16 cellular contexts compared by ENCODE assay signal in genomic region chr17:78276098-78276497, GRCh38. TPM values are rescaled to one million over a fixed set of nuclear protein-coding genes. Genes with fewer than 3 reads are reported as not detected.
DNase-seq lines count a peak whose midpoint lies in the region; ATAC-seq, FAIRE-seq and TF ChIP-seq lines count a peak whose summit lies in the region.
"Had no signal": no experiment of that assay in that cellular context is flagged by ENCODE, and none has a peak within 500 bp of the region (broad histone marks: within the 10 kb centered on the region; RNA-seq: fewer than 3 reads in every experiment).

No MANE protein-coding gene starts in this region.

- H3K9me3 Mint-ChIP-seq in activated T-helper 1 cell treated with anti-CD3 and anti-CD28 coated beads, Interleukin-12 subunit alpha, Interleukin-12 subunit beta, Interleukin-2, Interleukin-4 antibody, amounts not matched to agents 30 ng/mL and 10 ng/mL and 1 ng/mL, durations not matched to agents 14 hours and 24 hours and 36 hours = peaks cover 5% of the 10 kb centered on the region

- peak; percentile 82 for DNase-seq in GM12865 (ENCODE audit: low read depth)
- DNase-seq in GM19240 (ENCODE audit: insufficient read length, low spot score) = peak; percentile 59
- no peak for DNase-seq in activated T-helper 1 cell treated with anti-CD3 and anti-CD28 coated beads, Interleukin-12 subunit alpha, Interleukin-12 subunit beta, Interleukin-2, Interleukin-4 antibody, amounts not matched to agents 30 ng/mL and 10 ng/mL and 1 ng/mL, durations not matched to agents 14 hours and 24 hours and 36 hours (ENCODE audit: low spot score)
- no peak for DNase-seq in psoas muscle
- DNase-seq in kidney = no peak
- DNase-seq in stimulated activated CD4-positive, alpha-beta T cell treated with anti-CD3 and anti-CD28 coated beads, Interleukin-4, amount 100 ng/mL, for 4 hours = no peak
- DNase-seq: NCI-H187, NCI-H748 treated with DMSO at 0.1 percent for 48 hours, nucleus accumbens, SIG-M5 had no signal

- peaks cover 0 to 4% (median 0%) of the 10 kb centered on the region in 3 donors for H3K27me3 ChIP-seq in psoas muscle (ENCODE audit: insufficient read depth in 3 of 3, low read length in 2 of 3)

- ATAC-seq in HG03045 (IDR thresholded peaks at IDR 0.05; ENCODE audit: unreplicated experiment) (peak; percentile 35), psoas muscle (no peak)

- H3K4me3 Mint-ChIP-seq in activated T-helper 1 cell treated with anti-CD3 and anti-CD28 coated beads, Interleukin-12 subunit alpha, Interleukin-12 subunit beta, Interleukin-2, Interleukin-4 antibody, amounts not matched to agents 30 ng/mL and 10 ng/mL and 1 ng/mL, durations not matched to agents 14 hours and 24 hours and 36 hours = no peak overlapping the region

- H3K27ac ChIP-seq in psoas muscle (no peak overlapping the region), kidney (ENCODE audit: low read depth in 2 of 2, low read length in 2 of 2) (no peak overlapping the region)
- H3K27ac ChIP-seq: skin epidermis had no signal

- intact Hi-C loops in activated T-helper 1 cell treated with anti-CD3 and anti-CD28 coated beads, Interleukin-12 subunit alpha, Interleukin-12 subunit beta, Interleukin-2, Interleukin-4 antibody, amounts not matched to agents 30 ng/mL and 10 ng/mL and 1 ng/mL, durations not matched to agents 14 hours and 24 hours and 36 hours (cut with micrococcal nuclease) = no loop called here
- intact Hi-C loops in psoas muscle (cut with DNase I) (no loop called here), kidney (cut with DNase I) (no loop called here)

- no peaks in the 10 kb centered on the region for H3K36me3 ChIP-seq in psoas muscle (ENCODE audit: insufficient read depth in 1 of 2, low read depth in 1 of 2)
- no peaks in the 10 kb centered on the region for H3K36me3 ChIP-seq in kidney (ENCODE audit: control insufficient read depth in 1 of 2, insufficient read depth in 2 of 2, low read length in 2 of 2)
- H3K36me3 ChIP-seq: HAP-1 had no signal

- no peak overlapping the region for H3K9ac ChIP-seq in kidney (ENCODE audit: low read length in 2 of 2)

- peaks cover 10% of the 10 kb centered on the region for H3K4me1 ChIP-seq in psoas muscle
- peaks cover 0 to 4% of the 10 kb centered on the region in 2 donors for H3K4me1 ChIP-seq in kidney (ENCODE audit: control insufficient read depth in 1 of 2, insufficient read depth in 1 of 2, low read depth in 1 of 2, low read length in 2 of 2)
- H3K4me1 ChIP-seq: HAP-1 had no signal

- H3K4me3 ChIP-seq in GM12865 (ENCODE audit: low read depth, low read length) (no peak overlapping the region), psoas muscle (no peak overlapping the region), kidney (ENCODE audit: low read length in 2 of 2) (no peak overlapping the region)
- H3K4me3 ChIP-seq: HAP-1, lung, skin epidermis had no signal

- peaks cover 3% of the 10 kb centered on the region for H3K27me3 Mint-ChIP-seq in activated T-helper 1 cell treated with anti-CD3 and anti-CD28 coated beads, Interleukin-12 subunit alpha, Interleukin-12 subunit beta, Interleukin-2, Interleukin-4 antibody, amounts not matched to agents 30 ng/mL and 10 ng/mL and 1 ng/mL, durations not matched to agents 14 hours and 24 hours and 36 hours (ENCODE audit: insufficient read depth)

- no peak for TF ChIP-seq CTCF in GM12865 (IDR thresholded peaks at IDR 0.05; ENCODE audit: insufficient read depth, low read depth, low read length, missing control alignments)
- no peak for TF ChIP-seq CTCF in psoas muscle (IDR thresholded peaks at IDR 0.05)
- TF ChIP-seq CTCF in kidney (IDR thresholded peaks at IDR 0.05; ENCODE audit: borderline replicate concordance, extremely low read depth, insufficient read depth) = no peak

- peaks cover 3% of the 10 kb centered on the region for H3K36me3 Mint-ChIP-seq in activated T-helper 1 cell treated with anti-CD3 and anti-CD28 coated beads, Interleukin-12 subunit alpha, Interleukin-12 subunit beta, Interleukin-2, Interleukin-4 antibody, amounts not matched to agents 30 ng/mL and 10 ng/mL and 1 ng/mL, durations not matched to agents 14 hours and 24 hours and 36 hours (ENCODE audit: low read depth)

- no peak for FAIRE-seq in kidney (lab: Jason Lieb, UNC)
- FAIRE-seq: TTC549 had no signal

- H3K27ac Mint-ChIP-seq in activated T-helper 1 cell treated with anti-CD3 and anti-CD28 coated beads, Interleukin-12 subunit alpha, Interleukin-12 subunit beta, Interleukin-2, Interleukin-4 antibody, amounts not matched to agents 30 ng/mL and 10 ng/mL and 1 ng/mL, durations not matched to agents 14 hours and 24 hours and 36 hours = peak overlapping the region; percentile 63

- H3K4me1 Mint-ChIP-seq in activated T-helper 1 cell treated with anti-CD3 and anti-CD28 coated beads, Interleukin-12 subunit alpha, Interleukin-12 subunit beta, Interleukin-2, Interleukin-4 antibody, amounts not matched to agents 30 ng/mL and 10 ng/mL and 1 ng/mL, durations not matched to agents 14 hours and 24 hours and 36 hours (ENCODE audit: low read depth) = peaks cover 44% of the 10 kb centered on the region

- WGBS in psoas muscle, 3 donors = 90 to 97% (median 92%) methylated on average over 7 of the region's 7 CpGs

- H3K9me3 ChIP-seq in psoas muscle (no peaks in the 10 kb centered on the region), kidney (ENCODE audit: control insufficient read depth in 1 of 2, low read length in 2 of 2) (no peaks in the 10 kb centered on the region)
- H3K9me3 ChIP-seq: HAP-1 had no signal

RNA-seq across cellular contexts. Expression of gene TMEM235, which starts 44.7 kb away (rescaled TPM):
- total RNA-seq in activated T-helper 1 cell treated with anti-CD3 and anti-CD28 coated beads, Interleukin-12 subunit alpha, Interleukin-12 subunit beta, Interleukin-2, Interleukin-4 antibody, amounts not matched to agents 30 ng/mL and 10 ng/mL and 1 ng/mL, durations not matched to agents 14 hours and 24 hours and 36 hours = not detected in 2 replicates
- total RNA-seq in psoas muscle (not detected), kidney (not detected)
- polyA plus RNA-seq in psoas muscle (not detected), kidney (ENCODE audit: insufficient read depth, low read depth, low replicate concordance) (not detected)
- total RNA-seq: subcutaneous adipose tissue had no signal

Comparison
In these comparisons a context has a peak if more than half of its experiments do, and no peak if none do; other contexts are left out.
1. DNase-seq: peak in GM12865 (single experiment) and GM19240 (single experiment); none in activated T-helper 1 cell treated with anti-CD3 and anti-CD28 coated beads, Interleukin-12 subunit alpha, Interleukin-12 subunit beta, Interleukin-2, Interleukin-4 antibody, amounts not matched to agents 30 ng/mL and 10 ng/mL and 1 ng/mL, durations not matched to agents 14 hours and 24 hours and 36 hours (single experiment), psoas muscle (0 of 2), kidney (single experiment) and stimulated activated CD4-positive, alpha-beta T cell treated with anti-CD3 and anti-CD28 coated beads, Interleukin-4, amount 100 ng/mL, for 4 hours (0 of 2).